Comparison of ENCODE assay signal across 7 cellular contexts in genomic region chr19:32456406-32456805, GRCh38.
"Had no signal": no experiment of that assay in that cellular context is flagged by ENCODE, and none has a peak within 500 bp of the region (broad histone marks: within the 10 kb centered on the region; RNA-seq: fewer than 3 reads in every experiment).

No MANE protein-coding gene starts in this region.

- H3K4me3 ChIP-seq: K562 had no signal

- ATAC-seq: HepG2, K562 had no signal

- H3K27ac ChIP-seq: HL-60, KMS-11 had no signal

- DNase-seq: IMR-90, KBM-7, KG1 had no signal

- H3K9ac ChIP-seq: KMS-11 had no signal

- H3K4me2 ChIP-seq: KMS-11 had no signal
